ENCODE assay signal across 9 cellular contexts in the genomic region with DNA sequence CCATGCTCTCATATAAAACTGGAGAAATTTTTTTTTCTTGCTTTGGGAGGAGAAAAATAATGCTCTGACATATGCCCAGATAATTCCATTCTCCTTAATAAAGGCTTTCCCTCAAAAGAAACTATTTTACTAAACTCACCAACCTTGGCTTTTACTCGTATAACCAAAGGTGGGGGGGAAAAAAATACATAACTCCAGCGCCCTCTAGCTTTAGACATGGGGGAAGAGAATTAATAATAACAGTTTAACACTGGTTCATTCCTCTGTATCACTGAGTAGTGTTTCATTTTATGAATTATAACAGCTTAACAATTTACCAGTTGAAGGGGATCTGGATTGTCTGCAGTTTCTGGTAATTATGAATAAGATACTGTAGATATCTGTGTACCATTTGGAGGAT.
DNase-seq lines count a peak whose midpoint lies in the region; ATAC-seq and TF ChIP-seq lines count a peak whose summit lies in the region.
"Had no signal": no experiment of that assay in that cellular context is flagged by ENCODE, and none has a peak within 500 bp of the region (broad histone marks: within the 10 kb centered on the region; RNA-seq: fewer than 3 reads in every experiment).

No MANE protein-coding gene starts in this region.

- H3K4me2 ChIP-seq in OCI-LY7 (ENCODE audit: low read length), result no peak overlapping the region

- H2AFZ ChIP-seq in OCI-LY7 (ENCODE audit: low read length), result no peak overlapping the region
- H2AFZ ChIP-seq: parathyroid adenoma had no signal

- TF ChIP-seq CTCF in BE2C (IDR thresholded peaks at IDR 0.05; ENCODE audit: low read depth, low read length) (peak; percentile 70), OCI-LY7 (conservative IDR thresholded peaks at IDR 0.05; ENCODE audit: low read length) (peak; percentile 80), glutamatergic neuron (IDR thresholded peaks at IDR 0.05; ENCODE audit: partially characterized antibody, unreplicated experiment) (peak; percentile 45)

- BruUV-seq in OCI-LY7 (replicated peaks; lab: Mats Ljungman, UMichigan), result no TSS peak

- no peaks in the 10 kb centered on the region for H3K36me3 ChIP-seq in BE2C
- H3K36me3 ChIP-seq in H7 (replicated peaks; ENCODE audit: control insufficient read depth, insufficient read depth, low read length), result no peaks in the 10 kb centered on the region
- no peaks in the 10 kb centered on the region for H3K36me3 ChIP-seq in OCI-LY7 (ENCODE audit: insufficient read depth, low read length)

- H4K20me1 ChIP-seq in OCI-LY7 (ENCODE audit: insufficient read depth, low read length), result no peaks in the 10 kb centered on the region

- no peaks in the 10 kb centered on the region for H3K27me3 Mint-ChIP-seq in glutamatergic neuron (ENCODE audit: unreplicated experiment)

- H3K79me2 ChIP-seq in OCI-LY7 (ENCODE audit: insufficient read depth, low read depth, low read length), result no peaks in the 10 kb centered on the region
- H3K79me2 ChIP-seq: parathyroid adenoma had no signal

- POLR2A ChIA-PET in OCI-LY7 (lab: Charles Lee), result no interaction called here

- no peaks in the 10 kb centered on the region for H3K27me3 ChIP-seq in BE2C
- H3K27me3 ChIP-seq in H7 (ENCODE audit: control insufficient read depth, insufficient read depth, low read length), result no peaks in the 10 kb centered on the region

- H3K4me1 Mint-ChIP-seq in glutamatergic neuron (ENCODE audit: low read depth, unreplicated experiment), result no peaks in the 10 kb centered on the region

- ATAC-seq in GM21360 (IDR thresholded peaks at IDR 0.05; ENCODE audit: unreplicated experiment), result no peak
- no peak for ATAC-seq in HG03139 (IDR thresholded peaks at IDR 0.05; ENCODE audit: unreplicated experiment)
- no peak for ATAC-seq in GM21423 (IDR thresholded peaks at IDR 0.05; ENCODE audit: unreplicated experiment)

- peaks cover 2% of the 10 kb centered on the region for H3K9me3 Mint-ChIP-seq in glutamatergic neuron (ENCODE audit: unreplicated experiment)

- DNase-seq in BE2C (peak; percentile 14), H7 (peak; percentile 1), OCI-LY7 (ENCODE audit: low spot score) (peak; percentile 15), glutamatergic neuron (no peak), NCI-H2227 (lab: John Stamatoyannopoulos, UW; ENCODE audit: unreplicated experiment) (no peak)

- peaks cover 6% of the 10 kb centered on the region for H3K36me3 Mint-ChIP-seq in glutamatergic neuron (ENCODE audit: unreplicated experiment)

- no peak overlapping the region for H3K27ac Mint-ChIP-seq in glutamatergic neuron (ENCODE audit: unreplicated experiment)

- H3K9me2 ChIP-seq in OCI-LY7 (ENCODE audit: insufficient read depth, low read length), result no peaks in the 10 kb centered on the region

- intact Hi-C loops in OCI-LY7 (cut with micrococcal nuclease; ENCODE audit: unreplicated experiment), result no loop called here

- no peak overlapping the region for H3K27ac ChIP-seq in OCI-LY7 (ENCODE audit: low read depth, low read length, poor library complexity, severe bottlenecking)
- H3K27ac ChIP-seq: parathyroid adenoma had no signal

- H3K4me1 ChIP-seq in BE2C (no peaks in the 10 kb centered on the region), OCI-LY7 (ENCODE audit: insufficient read depth, low read length, poor library complexity, severe bottlenecking) (no peaks in the 10 kb centered on the region)
- H3K4me1 ChIP-seq: parathyroid adenoma had no signal

- CTCF ChIA-PET in OCI-LY7 (lab: Charles Lee; ENCODE audit: unreplicated experiment), result no interaction called here

- H3K4me3 Mint-ChIP-seq in glutamatergic neuron (ENCODE audit: unreplicated experiment), result no peak overlapping the region

- no peaks in the 10 kb centered on the region for H3K9me3 ChIP-seq in BE2C
- H3K9me3 ChIP-seq in OCI-LY7 (ENCODE audit: low read length), result no peaks in the 10 kb centered on the region

- H3K4me3 ChIP-seq in BE2C (ENCODE audit: low read depth, low read length) (no peak overlapping the region), H7 (ENCODE audit: insufficient read depth, low read depth, low read length) (no peak overlapping the region), OCI-LY7 (ENCODE audit: low read depth, low read length, poor library complexity, severe bottlenecking) (no peak overlapping the region)

Comparison
In these comparisons a context has a peak if more than half of its experiments do, and no peak if none do; other contexts are left out.
1. DNase-seq: peak in BE2C (single experiment), H7 (single experiment) and OCI-LY7 (single experiment); none in glutamatergic neuron (single experiment) and NCI-H2227 (single experiment).
2. Peak in every context shown above with its lines, with median percentiles within 50 percentile points of each other: CTCF ChIP-seq.